19 cellular contexts compared by ENCODE assay signal in genomic region chr11:117931331-117931950, GRCh38. TPM values are rescaled to one million over a fixed set of nuclear protein-coding genes. Genes with fewer than 3 reads are reported as not detected.
DNase-seq lines count a peak whose midpoint lies in the region; ATAC-seq and TF ChIP-seq lines count a peak whose summit lies in the region.
"Had no signal": no experiment of that assay in that cellular context is flagged by ENCODE, and none has a peak within 500 bp of the region (broad histone marks: within the 10 kb centered on the region; RNA-seq: fewer than 3 reads in every experiment).

No MANE protein-coding gene starts in this region.

- no peaks in the 10 kb centered on the region for H4K20me1 ChIP-seq in neural progenitor cell (ENCODE audit: low read depth)

- TF ChIP-seq CTCF in Panc1 (IDR thresholded peaks at IDR 0.05) = no peak
- no peak for TF ChIP-seq CTCF in neural progenitor cell (IDR thresholded peaks at IDR 0.05)

- peaks cover 47 to 48% of the 10 kb centered on the region in 2 donors for H3K4me1 Mint-ChIP-seq in effector memory CD8-positive, alpha-beta T cell (ENCODE audit: low read depth in 2 of 2)
- peaks cover 66% of the 10 kb centered on the region for H3K4me1 Mint-ChIP-seq in stimulated activated memory B cell treated with anti-CD40 and anti-IgM and Interleukin-4, amounts not matched to agents 10 μg/mL and 1 μg/mL and 100 μg/mL, for 72 hours
- peaks cover 43% of the 10 kb centered on the region for H3K4me1 Mint-ChIP-seq in neural progenitor cell

- H3K4me3 Mint-ChIP-seq in effector memory CD8-positive, alpha-beta T cell = peak overlapping the region; percentile 74 to 79
- no peak overlapping the region for H3K4me3 Mint-ChIP-seq in stimulated activated memory B cell treated with anti-CD40 and anti-IgM and Interleukin-4, amounts not matched to agents 10 μg/mL and 1 μg/mL and 100 μg/mL, for 72 hours
- H3K4me3 Mint-ChIP-seq in neural progenitor cell = no peak overlapping the region

- peak overlapping the region; percentile 80 to 95 for H3K27ac Mint-ChIP-seq in effector memory CD8-positive, alpha-beta T cell
- H3K27ac Mint-ChIP-seq in stimulated activated memory B cell treated with anti-CD40 and anti-IgM and Interleukin-4, amounts not matched to agents 10 μg/mL and 1 μg/mL and 100 μg/mL, for 72 hours = peak overlapping the region; percentile 95
- no peak overlapping the region for H3K27ac Mint-ChIP-seq in neural progenitor cell

- CTCF ChIA-PET in Panc1 (lab: Charles Lee) = no interaction called here

- peaks cover 4 to 7% of the 10 kb centered on the region in 2 donors for H3K27me3 Mint-ChIP-seq in effector memory CD8-positive, alpha-beta T cell
- H3K27me3 Mint-ChIP-seq in stimulated activated memory B cell treated with anti-CD40 and anti-IgM and Interleukin-4, amounts not matched to agents 10 μg/mL and 1 μg/mL and 100 μg/mL, for 72 hours = no peaks in the 10 kb centered on the region
- H3K27me3 Mint-ChIP-seq in neural progenitor cell (ENCODE audit: insufficient read depth, low read depth) = peaks cover 9% of the 10 kb centered on the region

- H3F3A ChIP-seq in neural progenitor cell (ENCODE audit: low read depth) = no peaks in the 10 kb centered on the region

- no peak overlapping the region for H3K4me3 ChIP-seq in Panc1 (ENCODE audit: low read depth in 2 of 2, low read length in 2 of 2)
- no peak overlapping the region for H3K4me3 ChIP-seq in neural progenitor cell
- H3K4me3 ChIP-seq: skin epidermis had no signal

- H3K9ac ChIP-seq in neural progenitor cell = no peak overlapping the region
- H3K9ac ChIP-seq: parathyroid adenoma had no signal

- no peaks in the 10 kb centered on the region for H3K36me3 ChIP-seq in Panc1 (ENCODE audit: control insufficient read depth, insufficient read depth, low read length)
- H3K36me3 ChIP-seq in neural progenitor cell = no peaks in the 10 kb centered on the region
- H3K36me3 ChIP-seq: brain microvascular endothelial cell had no signal

- H2AFZ ChIP-seq in neural progenitor cell (replicated peaks) = no peak overlapping the region
- H2AFZ ChIP-seq: parathyroid adenoma had no signal

- H3K4me1 ChIP-seq in Panc1 (ENCODE audit: control insufficient read depth, insufficient read depth, low read length) (no peaks in the 10 kb centered on the region), neural progenitor cell (no peaks in the 10 kb centered on the region)
- H3K4me1 ChIP-seq: parathyroid adenoma had no signal

- H3K27me3 ChIP-seq in Panc1 (ENCODE audit: control insufficient read depth, insufficient read depth, low read length) = peaks cover 21% of the 10 kb centered on the region
- no peaks in the 10 kb centered on the region for H3K27me3 ChIP-seq in neural progenitor cell
- H3K27me3 ChIP-seq: brain microvascular endothelial cell had no signal

- 0 out of 2 replicates have a peak, but pooled peaks have one; percentile 27 for ATAC-seq in Panc1
- no peak for ATAC-seq in effector memory CD8-positive, alpha-beta T cell (replicated peaks)
- no peak for ATAC-seq in stimulated activated memory B cell treated with anti-CD40 and anti-IgM and Interleukin-4, amounts not matched to agents 10 μg/mL and 1 μg/mL and 100 μg/mL, for 72 hours

- H3K9me3 Mint-ChIP-seq in effector memory CD8-positive, alpha-beta T cell = no peaks in the 10 kb centered on the region
- H3K9me3 Mint-ChIP-seq in stimulated activated memory B cell treated with anti-CD40 and anti-IgM and Interleukin-4, amounts not matched to agents 10 μg/mL and 1 μg/mL and 100 μg/mL, for 72 hours = no peaks in the 10 kb centered on the region
- H3K9me3 Mint-ChIP-seq in neural progenitor cell = no peaks in the 10 kb centered on the region

- in situ Hi-C loops in Panc1 (cut with HindIII; ENCODE audit: low pct_unique_long_range_greater_than_20kb, low sequenced_read_pairs) = no loop called here

- POLR2A ChIA-PET in Panc1 (lab: Charles Lee) = interaction anchor here (0.6 to 0.7 kb wide), 2 partner anchors 15 to 103 kb away, joined by 3 read pairs; no protein-coding TSS in a partner anchor

- no peaks in the 10 kb centered on the region for H3K9me3 ChIP-seq in Panc1 (ENCODE audit: control insufficient read depth, insufficient read depth, low read depth, low read length)
- H3K9me3 ChIP-seq in neural progenitor cell (ENCODE audit: low read depth) = no peaks in the 10 kb centered on the region

- no peaks in the 10 kb centered on the region for H3K79me2 ChIP-seq in neural progenitor cell (ENCODE audit: low read depth)
- H3K79me2 ChIP-seq: parathyroid adenoma had no signal

- BruUV-seq in Panc1 (replicated peaks; lab: Mats Ljungman, UMichigan) = no TSS peak

- H3K4me2 ChIP-seq in neural progenitor cell = no peak overlapping the region

- H3K27ac ChIP-seq in Panc1 (ENCODE audit: low read length) (no peak overlapping the region), neural progenitor cell (no peak overlapping the region)
- H3K27ac ChIP-seq: brain microvascular endothelial cell, parathyroid adenoma had no signal

- intact Hi-C loops in Panc1 (cut with micrococcal nuclease; ENCODE audit: unreplicated experiment) = no loop called here

- H3K36me3 Mint-ChIP-seq in effector memory CD8-positive, alpha-beta T cell (ENCODE audit: insufficient read depth) = peaks cover 3% of the 10 kb centered on the region
- H3K36me3 Mint-ChIP-seq in stimulated activated memory B cell treated with anti-CD40 and anti-IgM and Interleukin-4, amounts not matched to agents 10 μg/mL and 1 μg/mL and 100 μg/mL, for 72 hours = no peaks in the 10 kb centered on the region
- no peaks in the 10 kb centered on the region for H3K36me3 Mint-ChIP-seq in neural progenitor cell

- peak; percentile 71 for DNase-seq in activated CD8-positive, alpha-beta memory T cell treated with anti-CD3 and anti-CD28 coated beads, Interleukin-2, amount 50 U/mL, for 48 hours
- no peak for DNase-seq in activated CD8-positive, alpha-beta memory T cell treated with anti-CD3 and anti-CD28 coated beads for 24 hours
- DNase-seq in Panc1 (ENCODE audit: low read depth, low spot score) (no peak), HT-29 (ENCODE audit: low spot score) (no peak), OCI-M1 (lab: John Stamatoyannopoulos, UW) (no peak), neural progenitor cell (ENCODE audit: low spot score) (no peak)
- no peak for DNase-seq in effector memory CD8-positive, alpha-beta T cell
- DNase-seq: activated effector memory CD4-positive, alpha-beta T cell treated with Interleukin-2 at 50 U/mL for 16 hours; brain microvascular endothelial cell; effector memory CD4-positive, alpha-beta T cell; kidney glomerular epithelial cell; NCI-H187 had no signal

RNA-seq across cellular contexts. Expression of gene TMPRSS13, which starts 2.2 kb away (rescaled TPM):
- total RNA-seq in Panc1 (2021; ENCODE audit: unreplicated experiment) (not detected), neural progenitor cell (ENCODE audit: low replicate concordance) (0.22 TPM in 1 of 2 replicates, not detected in the other)
- not detected for polyA plus RNA-seq in Panc1 (2012; ENCODE audit: insufficient read length)
- 2.8 and 3.1 TPM in 2 replicates for total RNA-seq in HT-29 (2014; rRNA removed; shearing (Covaris generic))
- total RNA-seq: HT1080, M059J, RPMI7951 had no signal

RNA-seq across cellular contexts. Expression of gene IL10RA, which starts 54.8 kb away (rescaled TPM):
- total RNA-seq in Panc1 (2021; ENCODE audit: unreplicated experiment) (0.41 TPM), neural progenitor cell (ENCODE audit: low replicate concordance) (0.12 TPM in 1 of 2 replicates, not detected in the other)
- not detected for polyA plus RNA-seq in Panc1 (2012; ENCODE audit: insufficient read length)
- 0.21 TPM in 1 of 2 replicates, not detected in the other for total RNA-seq in HT-29 (2014; rRNA removed; shearing (Covaris generic))
- total RNA-seq: HT1080 had no signal

RNA-seq across cellular contexts. Expression of gene FXYD6, which starts 55.0 kb away (rescaled TPM):
- total RNA-seq in Panc1 (2021; ENCODE audit: unreplicated experiment) (0.54 TPM), neural progenitor cell (ENCODE audit: low replicate concordance) (95.6 and 123 TPM in 2 replicates)
- 0.16 TPM for polyA plus RNA-seq in Panc1 (2012; ENCODE audit: insufficient read length)
- total RNA-seq in HT-29 (2014; rRNA removed; shearing (Covaris generic)) = not detected in 2 replicates
- total RNA-seq: T-helper 1 cell treated with Interleukin-12 subunit alpha and Interleukin-12 subunit beta and Interleukin-4 antibody, amounts not matched to agents 30 ng/mL and 1 ng/mL, for 36 hours had no signal

Comparison
In these comparisons a context has a peak if more than half of its experiments do, and no peak if none do; other contexts are left out.
1. H3K4me3 Mint-ChIP-seq: peak in effector memory CD8-positive, alpha-beta T cell (2 of 2); none in stimulated activated memory B cell treated with anti-CD40 and anti-IgM and Interleukin-4, amounts not matched to agents 10 μg/mL and 1 μg/mL and 100 μg/mL, for 72 hours (single experiment) and neural progenitor cell (single experiment).
2. RNA of gene FXYD6, which starts 55.0 kb away (total RNA-seq): 95.6 to 123 TPM in neural progenitor cell; 0.54 TPM in Panc1 (single experiment) and not detected in HT-29; every median in the first group is over 10 times any median in the second.